In genomic region chr17:73013816-73014663, GRCh38 we compare ENCODE assay signal across 14 cellular contexts.
DNase-seq lines count a peak whose midpoint lies in the region; ATAC-seq, FAIRE-seq and TF ChIP-seq lines count a peak whose summit lies in the region.
"Had no signal": no experiment of that assay in that cellular context is flagged by ENCODE, and none has a peak within 500 bp of the region (broad histone marks: within the 10 kb centered on the region; RNA-seq: fewer than 3 reads in every experiment).

No MANE protein-coding gene starts in this region.

- H3K27me3 Mint-ChIP-seq in astrocyte (ENCODE audit: low read depth, unreplicated experiment): no peaks in the 10 kb centered on the region
- H3K27me3 Mint-ChIP-seq in activated naive CD8-positive, alpha-beta T cell treated with anti-CD3 and anti-CD28 coated beads, Interleukin-2, amount 50 U/mL, for 24 hours: no peaks in the 10 kb centered on the region
- H3K27me3 Mint-ChIP-seq: memory B cell had no signal

- peaks cover 17% of the 10 kb centered on the region for H3K4me1 ChIP-seq in Loucy (ENCODE audit: insufficient read depth, low read length, poor library complexity, severe bottlenecking)
- no peaks in the 10 kb centered on the region for H3K4me1 ChIP-seq in astrocyte (ENCODE audit: insufficient read depth, low read length)
- peaks cover 34 to 44% of the 10 kb centered on the region in 2 experiments for H3K4me1 ChIP-seq in neutrophil (ENCODE audit: control insufficient read depth in 1 of 2, insufficient read depth in 1 of 2, low read depth in 1 of 2, low read length in 1 of 2)
- H3K4me1 ChIP-seq: tibial artery had no signal

- H3K27me3 ChIP-seq in Loucy (ENCODE audit: insufficient read depth, low read length, poor library complexity, severe bottlenecking) (no peaks in the 10 kb centered on the region), astrocyte (ENCODE audit: insufficient read depth, low read length) (no peaks in the 10 kb centered on the region), neutrophil (no peaks in the 10 kb centered on the region)
- H3K27me3 ChIP-seq: tibial artery had no signal

- no peaks in the 10 kb centered on the region for H3K9me2 ChIP-seq in Loucy (replicated peaks; ENCODE audit: low read depth, low read length)

- H3K27ac Mint-ChIP-seq in astrocyte (ENCODE audit: unreplicated experiment): no peak overlapping the region
- H3K27ac Mint-ChIP-seq in activated naive CD8-positive, alpha-beta T cell treated with anti-CD3 and anti-CD28 coated beads, Interleukin-2, amount 50 U/mL, for 24 hours: no peak overlapping the region
- H3K27ac Mint-ChIP-seq: memory B cell had no signal

- DNase-seq in NCI-H1092 treated with DMSO at 0.1 percent for 48 hours (lab: John Stamatoyannopoulos, UW) (peak; percentile 17), NCI-H1092 (lab: John Stamatoyannopoulos, UW) (no peak), astrocyte (ENCODE audit: low read depth) (peak; percentile 33), putamen (ENCODE audit: low spot score) (no peak)
- DNase-seq in activated naive CD8-positive, alpha-beta T cell treated with anti-CD3 and anti-CD28 coated beads, Interleukin-2, amount 50 U/mL, for 24 hours: no peak
- DNase-seq: cortex of kidney, DMS79 treated with DMSO at 0.1 percent for 48 hours, tibial artery had no signal

- peaks cover 3% of the 10 kb centered on the region for H3K36me3 Mint-ChIP-seq in astrocyte (ENCODE audit: low read depth, unreplicated experiment)
- peaks cover 7% of the 10 kb centered on the region for H3K36me3 Mint-ChIP-seq in activated naive CD8-positive, alpha-beta T cell treated with anti-CD3 and anti-CD28 coated beads, Interleukin-2, amount 50 U/mL, for 24 hours (ENCODE audit: low read depth)

- H3K4me2 ChIP-seq in Loucy (ENCODE audit: low read depth, low read length, poor library complexity, severe bottlenecking) (no peak overlapping the region), astrocyte (ENCODE audit: low read length) (peak overlapping the region; percentile 13)
- H3K4me2 ChIP-seq: KMS-11 had no signal

- H3K4me1 Mint-ChIP-seq in astrocyte (ENCODE audit: low read depth, unreplicated experiment): peaks cover 8% of the 10 kb centered on the region
- peaks cover 10% of the 10 kb centered on the region for H3K4me1 Mint-ChIP-seq in activated naive CD8-positive, alpha-beta T cell treated with anti-CD3 and anti-CD28 coated beads, Interleukin-2, amount 50 U/mL, for 24 hours

- H4K20me1 ChIP-seq in Loucy (ENCODE audit: insufficient read depth, low read length, poor library complexity, severe bottlenecking) (no peaks in the 10 kb centered on the region), astrocyte (ENCODE audit: insufficient read depth, low read length) (no peaks in the 10 kb centered on the region)

- H3K9ac ChIP-seq in Loucy (ENCODE audit: low read depth, low read length, poor library complexity, severe bottlenecking): no peak overlapping the region
- no peak overlapping the region for H3K9ac ChIP-seq in astrocyte (ENCODE audit: low read length)
- H3K9ac ChIP-seq: KMS-11 had no signal

- peaks cover 6% of the 10 kb centered on the region; the same call in 1 of the 2 replicates for H3F3A ChIP-seq in Loucy (ENCODE audit: low read depth)

- no peaks in the 10 kb centered on the region for H3K36me3 ChIP-seq in Loucy (ENCODE audit: insufficient read depth, low read length)
- no peaks in the 10 kb centered on the region for H3K36me3 ChIP-seq in astrocyte (ENCODE audit: insufficient read depth, low read length)
- H3K36me3 ChIP-seq in neutrophil: no peaks in the 10 kb centered on the region
- H3K36me3 ChIP-seq: tibial artery had no signal

- H3K79me2 ChIP-seq in Loucy (ENCODE audit: insufficient read depth, low read length) (peaks cover 4% of the 10 kb centered on the region; the same call in 1 of the 2 replicates), astrocyte (ENCODE audit: insufficient read depth, low read length) (no peaks in the 10 kb centered on the region)

- no peak overlapping the region for H3K27ac ChIP-seq in astrocyte (ENCODE audit: low read depth, low read length)
- peak overlapping the region; percentile 26 for H3K27ac ChIP-seq in neutrophil
- H3K27ac ChIP-seq: KMS-11, tibial artery had no signal

- no peak for FAIRE-seq in astrocyte (lab: Jason Lieb, UNC)
- FAIRE-seq: A204.1 had no signal

- no peak overlapping the region for H2AFZ ChIP-seq in Loucy (ENCODE audit: low read length)
- no peak overlapping the region for H2AFZ ChIP-seq in astrocyte (ENCODE audit: low read depth, low read length)

- H3K4me3 ChIP-seq in Loucy (ENCODE audit: low read length, poor library complexity, severe bottlenecking) (no peak overlapping the region), astrocyte (ENCODE audit: insufficient read depth, low read depth, low read length) (no peak overlapping the region), neutrophil (ENCODE audit: low read depth in 1 of 2, low read length in 1 of 2) (no peak overlapping the region)
- H3K4me3 ChIP-seq: tibial artery had no signal

- no peak overlapping the region for H3K4me3 Mint-ChIP-seq in astrocyte (ENCODE audit: unreplicated experiment)
- no peak overlapping the region for H3K4me3 Mint-ChIP-seq in activated naive CD8-positive, alpha-beta T cell treated with anti-CD3 and anti-CD28 coated beads, Interleukin-2, amount 50 U/mL, for 24 hours
- H3K4me3 Mint-ChIP-seq: memory B cell had no signal

- H3K9me3 Mint-ChIP-seq in astrocyte (ENCODE audit: unreplicated experiment): peaks cover 6% of the 10 kb centered on the region
- H3K9me3 Mint-ChIP-seq in activated naive CD8-positive, alpha-beta T cell treated with anti-CD3 and anti-CD28 coated beads, Interleukin-2, amount 50 U/mL, for 24 hours: peaks cover 10% of the 10 kb centered on the region

- peak; percentile 32 for TF ChIP-seq CTCF in Loucy (conservative IDR thresholded peaks at IDR 0.05; ENCODE audit: low read length)
- TF ChIP-seq CTCF in astrocyte (IDR thresholded peaks at IDR 0.05; ENCODE audit: insufficient read depth, low read depth, low read length): no peak
- no peak for TF ChIP-seq CTCF in neutrophil (IDR thresholded peaks at IDR 0.05)

- ATAC-seq in activated naive CD8-positive, alpha-beta T cell treated with anti-CD3 and anti-CD28 coated beads, Interleukin-2, amount 50 U/mL, for 24 hours: no peak
- no peak for ATAC-seq in GM18520 (IDR thresholded peaks at IDR 0.05; ENCODE audit: unreplicated experiment)

- peaks cover 11% of the 10 kb centered on the region for H3K9me3 ChIP-seq in Loucy (ENCODE audit: insufficient read depth, low read depth, low read length)
- no peaks in the 10 kb centered on the region for H3K9me3 ChIP-seq in astrocyte (ENCODE audit: insufficient read depth, low read depth, low read length)
- no peaks in the 10 kb centered on the region for H3K9me3 ChIP-seq in neutrophil

Comparison
In these comparisons a context has a peak if more than half of its experiments do, and no peak if none do; other contexts are left out.
1. DNase-seq: peak in NCI-H1092 treated with DMSO at 0.1 percent for 48 hours (single experiment) and astrocyte (single experiment); none in NCI-H1092 (single experiment), activated naive CD8-positive, alpha-beta T cell treated with anti-CD3 and anti-CD28 coated beads, Interleukin-2, amount 50 U/mL, for 24 hours (single experiment) and putamen (single experiment).